18 cellular contexts compared by ENCODE assay signal in the genomic region with DNA sequence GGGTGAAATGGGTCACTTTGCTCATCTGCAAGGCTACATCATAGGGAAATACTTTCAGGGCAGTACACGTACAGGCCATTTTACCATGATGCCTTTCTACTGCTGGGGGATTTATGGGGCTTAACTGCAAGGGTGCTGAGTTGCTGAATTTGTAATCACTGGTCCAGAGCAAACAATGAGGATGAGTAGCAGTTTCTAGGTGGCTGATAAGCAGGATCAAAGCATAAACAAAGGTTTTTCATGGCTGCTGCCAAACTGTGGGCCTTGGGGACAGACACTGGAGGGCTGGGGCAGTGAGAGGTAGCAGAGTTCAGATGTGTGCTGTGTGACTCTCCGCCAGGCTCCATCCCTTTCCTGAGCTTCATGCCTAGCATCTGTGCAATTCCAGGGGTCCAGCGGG.
DNase-seq lines count a peak whose midpoint lies in the region; ATAC-seq, FAIRE-seq and TF ChIP-seq lines count a peak whose summit lies in the region.
"Had no signal": no experiment of that assay in that cellular context is flagged by ENCODE, and none has a peak within 500 bp of the region (broad histone marks: within the 10 kb centered on the region; RNA-seq: fewer than 3 reads in every experiment).

No MANE protein-coding gene starts in this region.

- H2AFZ ChIP-seq in K562 (ENCODE audit: low read depth, low read length) (no peak overlapping the region), osteoblast (ENCODE audit: low read length) (no peak overlapping the region)
- H2AFZ ChIP-seq: GM23248 had no signal

- 0 out of 2 replicates have a peak, but pooled peaks cover 3% of the 10 kb centered on the region for H3K4me1 ChIP-seq in HEK293 (ENCODE audit: control insufficient read depth, insufficient read depth, low read length)
- peaks cover 16 to 25% of the 10 kb centered on the region in 2 experiments for H3K4me1 ChIP-seq in K562 (replicated peaks in 1 of 2; ENCODE audit: control insufficient read depth in 2 of 2, insufficient read depth in 2 of 2, low read length in 2 of 2)
- H3K4me1 ChIP-seq in osteoblast (ENCODE audit: insufficient read depth, low read length): peaks cover 13% of the 10 kb centered on the region

- ATAC-seq in K562 (peak; percentile 56), GM19324 (IDR thresholded peaks at IDR 0.05; ENCODE audit: low FRiP score, unreplicated experiment) (no peak), GM18868 (IDR thresholded peaks at IDR 0.05; ENCODE audit: unreplicated experiment) (no peak)

- TF ChIP-seq POLR2A in K562 (conservative IDR thresholded peaks at IDR 0.05): no peak

- peak; percentile 61 for DNase-seq in D341Med (ENCODE audit: low spot score)
- DNase-seq in K562 (ENCODE audit: extremely low read depth in 1 of 4, low spot score in 3 of 4): peak in 2 of 4 experiments; percentile 51 to 58
- DNase-seq in osteoblast (ENCODE audit: insufficient read length, low spot score, missing footprints): peak; percentile 50
- DNase-seq in mucosa of gallbladder (ENCODE audit: low spot score): no peak
- DNase-seq: C1 segment of cervical spinal cord; Calu3; CD4-positive, alpha-beta T cell; DMS153; DMS79 treated with DMSO at 0.1 percent for 48 hours; EL; GM23248; H7 had no signal

- H4K20me1 ChIP-seq in K562 (replicated peaks; ENCODE audit: control insufficient read depth, insufficient read depth, low read length): no peaks in the 10 kb centered on the region; the same call in 1 of the 2 replicates
- peaks cover 3% of the 10 kb centered on the region for H4K20me1 ChIP-seq in osteoblast (ENCODE audit: insufficient read depth, low read length)

- H3K79me2 ChIP-seq in K562 (ENCODE audit: control insufficient read depth, insufficient read depth, low read length) (no peaks in the 10 kb centered on the region), osteoblast (ENCODE audit: insufficient read depth, low read length) (no peaks in the 10 kb centered on the region)

- TF ChIP-seq RAD21 in K562 (CRISPR knock-in tag; conservative IDR thresholded peaks at IDR 0.05 in 1 of 2, IDR thresholded peaks at IDR 0.05 in 1 of 2): no peak

- no peak overlapping the region for H3K4me3 ChIP-seq in HEK293 (ENCODE audit: low read depth, low read length)
- no peak overlapping the region for H3K4me3 ChIP-seq in K562
- H3K4me3 ChIP-seq in osteoblast (ENCODE audit: insufficient read depth, low read length): no peak overlapping the region
- H3K4me3 ChIP-seq: GM23248 had no signal

- intact Hi-C loops in K562 (cut with micrococcal nuclease): no loop called here

- peak overlapping the region; percentile 13; the same call in 1 of the 2 replicates for H3K4me2 ChIP-seq in K562 (ENCODE audit: insufficient read depth, low read length)
- H3K4me2 ChIP-seq in osteoblast (ENCODE audit: insufficient read depth, low read length): no peak overlapping the region

- no TSS peak for BruUV-seq in K562 (replicated peaks; lab: Mats Ljungman, UMichigan)

- H3K9ac ChIP-seq in K562 (ENCODE audit: insufficient read depth in 1 of 2, low read depth in 2 of 2, low read length in 2 of 2): 0 out of 4 replicates have a peak overlapping the region, but pooled peaks of 1 of the 2 experiments have one; percentile 18
- H3K9ac ChIP-seq: GM23248 had no signal

- H3K27me3 ChIP-seq in K562 (ENCODE audit: control insufficient read depth in 2 of 2, insufficient read depth in 2 of 2, low read length in 2 of 2) (no peaks in the 10 kb centered on the region), osteoblast (ENCODE audit: insufficient read depth, low read length) (no peaks in the 10 kb centered on the region)

- peak; percentile 54 for FAIRE-seq in K562 (lab: Jason Lieb, UNC)
- FAIRE-seq: A204.1, G401.6, GM12891 had no signal

- H3K9me1 ChIP-seq in K562 (ENCODE audit: control insufficient read depth, insufficient read depth, low read length): no peaks in the 10 kb centered on the region

- POLR2A ChIA-PET in HEK293 (lab: Yijun Ruan, JAX) (no interaction called here), K562 (lab: Yijun Ruan, JAX) (no interaction called here)

- WGBS in K562 (ENCODE audit: insufficient coverage, low coverage, missing lambda C conversion rate): 17% methylated on average over 2 of the region's 3 CpGs

- no peak overlapping the region for H3K27ac ChIP-seq in HEK293 (ENCODE audit: extremely low read depth, low read depth, low read length)
- H3K27ac ChIP-seq in K562 (ENCODE audit: extremely low read depth, low read depth, low read length): no peak overlapping the region
- no peak overlapping the region for H3K27ac ChIP-seq in osteoblast (ENCODE audit: low read depth, low read length)
- H3K27ac ChIP-seq: GM23248 had no signal

- 0 out of 2 replicates have a peak, but pooled peaks have one; percentile 25 for TF ChIP-seq EP300 in K562 (IDR thresholded peaks at IDR 0.05; ENCODE audit: low read length)

- TF ChIP-seq CTCF in HEK293 (tag by site-specific recombination; IDR thresholded peaks at IDR 0.05) (no peak), K562 (IDR thresholded peaks at IDR 0.05 in 2 of 3, conservative IDR thresholded peaks at IDR 0.05 in 1 of 3; ENCODE audit: insufficient read depth in 2 of 3, low read depth in 1 of 3, low read length in 3 of 3) (no peak), osteoblast (IDR thresholded peaks at IDR 0.05; ENCODE audit: extremely low read depth, low read depth, low read length) (no peak)

- H3K36me3 ChIP-seq in HEK293 (ENCODE audit: control insufficient read depth in 2 of 2, insufficient read depth in 1 of 2, low read length in 2 of 2) (no peaks in the 10 kb centered on the region), K562 (ENCODE audit: control insufficient read depth, insufficient read depth, low read length) (no peaks in the 10 kb centered on the region), osteoblast (ENCODE audit: insufficient read depth, low read length) (no peaks in the 10 kb centered on the region)

- CTCF ChIA-PET in HEK293 (lab: Yijun Ruan, JAX): no interaction called here
- CTCF ChIA-PET in K562 (lab: Yijun Ruan, JAX; ENCODE audit: low intra/inter-chr PET ratio): no interaction called here

- in situ Hi-C loops in K562 (cut with MboI): no loop called here

- H3K9me3 ChIP-seq in HEK293 (ENCODE audit: control insufficient read depth, insufficient read depth, low read depth, low read length) (no peaks in the 10 kb centered on the region), K562 (replicated peaks; ENCODE audit: control insufficient read depth, insufficient read depth, low read depth, low read length) (no peaks in the 10 kb centered on the region; the same call in 1 of the 2 replicates), osteoblast (ENCODE audit: low read depth, low read length) (no peaks in the 10 kb centered on the region)

TF ChIP-seq in HEK293, 187 proteins besides CTCF, POLR2A, EP300 and RAD21:
- peak; percentile 14; the same call in 1 of the 2 replicates for TF ChIP-seq ZNF76 (tag by site-specific recombination; IDR thresholded peaks at IDR 0.05; ENCODE audit: borderline replicate concordance, low read depth)
- TF ChIP-seq PRDM1 (tag by site-specific recombination; IDR thresholded peaks at IDR 0.05): peak; percentile 22; the same call in 1 of the 2 replicates
- TF ChIP-seq ZNF175 (tag by site-specific recombination; IDR thresholded peaks at IDR 0.05): no peak

TF ChIP-seq in K562, 482 proteins besides CTCF, POLR2A, EP300 and RAD21 (continues in another document):
- TF ChIP-seq NFE2 (IDR thresholded peaks at IDR 0.05; ENCODE audit: low read depth) (peak; percentile 56; the same call in 1 of the 2 replicates), CBFA2T3 (IDR thresholded peaks at IDR 0.05) (peak; percentile 24; the same call in 1 of the 2 replicates), DPF2 (IDR thresholded peaks at IDR 0.05) (peak; percentile 53; the same call in 1 of the 2 replicates), ZNF24 (IDR thresholded peaks at IDR 0.05) (no peak), CTBP1 (IDR thresholded peaks at IDR 0.05; ENCODE audit: borderline replicate concordance) (peak; percentile 69; the same call in 1 of the 2 replicates), TCF7 (IDR thresholded peaks at IDR 0.05; ENCODE audit: borderline replicate concordance) (0 out of 2 replicates have a peak, but pooled peaks have one; percentile 32), FOXA3 (CRISPR knock-in tag; conservative IDR thresholded peaks at IDR 0.05 in 1 of 2, IDR thresholded peaks at IDR 0.05 in 1 of 2) (peak in 1 of 2 experiments; percentile 80; a peak in 2 of 4 replicates), HDAC2 (IDR thresholded peaks at IDR 0.05) (0 out of 2 replicates have a peak, but pooled peaks have one; percentile 49), TEAD2 (tag; IDR thresholded peaks at IDR 0.05) (no peak), MTA1 (IDR thresholded peaks at IDR 0.05; ENCODE audit: borderline replicate concordance) (peak; percentile 50; the same call in 1 of the 2 replicates), ZEB2 (IDR thresholded peaks at IDR 0.05) (0 out of 2 replicates have a peak, but pooled peaks have one; percentile 16), ZNF316 (IDR thresholded peaks at IDR 0.05) (peak; percentile 94), NFATC3 (IDR thresholded peaks at IDR 0.05) (no peak), KDM1A (IDR thresholded peaks at IDR 0.05) (peak in 1 of 2 experiments; percentile 62; a peak in 3 of 4 replicates), JUND (IDR thresholded peaks at IDR 0.05; ENCODE audit: borderline replicate concordance, low read depth, low read length) (peak; percentile 29; the same call in 1 of the 2 replicates), JUND (tag; IDR thresholded peaks at IDR 0.05; ENCODE audit: borderline replicate concordance, low read depth, low read length) (no peak)
- TF ChIP-seq, protein P1, sequence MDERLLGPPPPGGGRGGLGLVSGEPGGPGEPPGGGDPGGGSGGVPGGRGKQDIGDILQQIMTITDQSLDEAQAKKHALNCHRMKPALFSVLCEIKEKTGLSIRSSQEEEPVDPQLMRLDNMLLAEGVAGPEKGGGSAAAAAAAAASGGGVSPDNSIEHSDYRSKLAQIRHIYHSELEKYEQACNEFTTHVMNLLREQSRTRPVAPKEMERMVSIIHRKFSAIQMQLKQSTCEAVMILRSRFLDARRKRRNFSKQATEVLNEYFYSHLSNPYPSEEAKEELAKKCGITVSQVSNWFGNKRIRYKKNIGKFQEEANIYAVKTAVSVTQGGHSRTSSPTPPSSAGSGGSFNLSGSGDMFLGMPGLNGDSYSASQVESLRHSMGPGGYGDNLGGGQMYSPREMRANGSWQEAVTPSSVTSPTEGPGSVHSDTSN (CRISPR knock-in tag; IDR thresholded peaks at IDR 0.05; ENCODE audit: low read depth): no peak
- TF ChIP-seq, protein P1 (tag; conservative IDR thresholded peaks at IDR 0.05; ENCODE audit: low read depth): peak; percentile 77
